In genomic region chr16:30950516-30951073, GRCh38 we compare ENCODE assay signal across 1 cellular context.
TF ChIP-seq lines count a peak whose summit lies in the region.

No MANE protein-coding gene starts in this region.

TF ChIP-seq in H1, 55 proteins besides CTCF, POLR2A, EP300 and RAD21:
- TF ChIP-seq RBBP5 (IDR thresholded peaks at IDR 0.05; ENCODE audit: borderline replicate concordance, low read depth, low read length) (no peak), POU5F1 (IDR thresholded peaks at IDR 0.05; ENCODE audit: low read depth, low read length) (no peak), KDM4A (IDR thresholded peaks at IDR 0.05; ENCODE audit: low read depth, low read length, severe bottlenecking) (no peak), SIX5 (IDR thresholded peaks at IDR 0.05; ENCODE audit: low read depth, low read length) (no peak)
